In genomic region chr13:29428992-29429315, GRCh38 we compare ENCODE assay signal across 9 cellular contexts.
DNase-seq lines count a peak whose midpoint lies in the region; ATAC-seq and TF ChIP-seq lines count a peak whose summit lies in the region.
"Had no signal": no experiment of that assay in that cellular context is flagged by ENCODE, and none has a peak within 500 bp of the region (broad histone marks: within the 10 kb centered on the region; RNA-seq: fewer than 3 reads in every experiment).

No MANE protein-coding gene starts in this region.

- DNase-seq in GM13976 (ENCODE audit: low spot score) (no peak), ascending aorta (ENCODE audit: low spot score in 2 of 2) (no peak), sciatic nerve (ENCODE audit: low spot score) (no peak), GM19238 (ENCODE audit: insufficient read length, low spot score) (no peak), activated gamma-delta T cell (lab: John Stamatoyannopoulos, UW) (no peak), COR-L47 (lab: John Stamatoyannopoulos, UW) (no peak)
- DNase-seq: T-helper 9 cell had no signal

- no peaks in the 10 kb centered on the region for H3K27me3 ChIP-seq in ascending aorta

- intact Hi-C loops in ascending aorta (cut with DNase I): loop anchor here (1.0 kb wide), 1 partner anchor 43 kb away; no protein-coding TSS in a partner anchor
- intact Hi-C loops in sciatic nerve (cut with DNase I): no loop called here

- in situ Hi-C loops in GM13976 (cut with MboI; ENCODE audit: low sequenced_read_pairs, unreplicated experiment): no loop called here

- no peaks in the 10 kb centered on the region for H3K9me3 ChIP-seq in ascending aorta

- peak; percentile 39 for ATAC-seq in sciatic nerve
- no peak for ATAC-seq in HG03135 (IDR thresholded peaks at IDR 0.05; ENCODE audit: unreplicated experiment)

- H3K4me3 ChIP-seq in ascending aorta (peak overlapping the region; percentile 46 to 76), iPS-11a (ENCODE audit: low read depth, low read length) (peak overlapping the region; percentile 57)

- TF ChIP-seq CTCF in GM13976 (IDR thresholded peaks at IDR 0.05; ENCODE audit: borderline replicate concordance, control extremely low read depth, extremely low read depth, insufficient read depth, missing control alignments) (peak; percentile 3), ascending aorta (IDR thresholded peaks at IDR 0.05) (no peak)

- H3K36me3 ChIP-seq in ascending aorta: no peaks in the 10 kb centered on the region

- peak overlapping the region; percentile 72 to 77 for H3K27ac ChIP-seq in ascending aorta

- peaks cover 0 to 9% of the 10 kb centered on the region in 2 donors for H3K4me1 ChIP-seq in ascending aorta
